In the genomic region with DNA sequence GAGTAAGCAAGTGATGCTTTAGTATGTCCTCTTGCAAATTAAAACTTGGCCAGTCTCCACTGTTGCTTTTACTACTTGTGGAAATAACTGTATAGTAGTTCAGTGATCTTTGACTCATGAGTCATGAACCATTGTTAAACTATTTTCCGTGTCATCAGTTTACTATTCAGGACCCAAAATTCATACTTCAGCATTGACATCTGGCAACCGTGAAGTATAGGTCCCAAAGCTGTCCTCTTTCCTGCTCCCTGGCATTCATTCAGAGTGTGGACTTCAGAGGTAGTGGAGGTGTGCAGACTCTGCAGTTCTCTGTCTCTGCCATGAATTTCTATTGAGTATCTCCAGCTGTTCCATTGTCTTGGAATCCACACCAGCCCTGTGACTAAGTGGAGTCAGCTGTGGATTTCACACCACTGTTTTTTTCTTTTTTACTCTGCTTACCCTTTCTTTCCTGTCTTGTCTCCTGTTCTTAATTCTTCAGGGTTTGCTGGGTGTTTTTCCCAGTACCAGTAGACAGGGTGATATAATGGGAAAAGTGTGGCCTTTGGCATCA, we compare ENCODE assay signal across 14 cellular contexts. TPM values are rescaled to one million over a fixed set of nuclear protein-coding genes. Genes with fewer than 3 reads are reported as not detected.
DNase-seq lines count a peak whose midpoint lies in the region; ATAC-seq and TF ChIP-seq lines count a peak whose summit lies in the region.
"Had no signal": no experiment of that assay in that cellular context is flagged by ENCODE, and none has a peak within 500 bp of the region (broad histone marks: within the 10 kb centered on the region; RNA-seq: fewer than 3 reads in every experiment).

No MANE protein-coding gene starts in this region.

- no peak overlapping the region for H3K4me2 ChIP-seq in fibroblast of lung (ENCODE audit: extremely low read depth, insufficient read depth, low read length)

- H3K4me1 ChIP-seq in RWPE2 (ENCODE audit: insufficient read depth, poor library complexity, severe bottlenecking) (no peaks in the 10 kb centered on the region), fibroblast of lung (ENCODE audit: control insufficient read depth, extremely low read depth, insufficient read depth, low read length) (no peaks in the 10 kb centered on the region), muscle layer of duodenum (ENCODE audit: control insufficient read depth in 1 of 2, insufficient read depth in 2 of 2, low read length in 2 of 2) (peaks cover 0 to 13% of the 10 kb centered on the region in 2 donors)

- H3K9me3 ChIP-seq in RWPE2 (ENCODE audit: severe bottlenecking) = no peaks in the 10 kb centered on the region
- no peaks in the 10 kb centered on the region for H3K9me3 ChIP-seq in fibroblast of lung (ENCODE audit: control insufficient read depth, insufficient read depth, low read depth, low read length)
- no peaks in the 10 kb centered on the region for H3K9me3 ChIP-seq in muscle layer of duodenum (ENCODE audit: control insufficient read depth in 1 of 2, low read length in 2 of 2)

- H3K4me3 ChIP-seq in RWPE2 (ENCODE audit: severe bottlenecking) = no peak overlapping the region
- H3K4me3 ChIP-seq in fibroblast of lung (replicated peaks in 1 of 4; ENCODE audit: control extremely low read depth in 1 of 4, insufficient read depth in 1 of 4, low read depth in 3 of 4, low read length in 4 of 4) = no peak overlapping the region
- no peak overlapping the region for H3K4me3 ChIP-seq in muscle layer of duodenum (ENCODE audit: low read depth in 1 of 2, low read length in 2 of 2)

- H3K36me3 ChIP-seq in RWPE2 (ENCODE audit: low read depth) = no peaks in the 10 kb centered on the region
- no peaks in the 10 kb centered on the region for H3K36me3 ChIP-seq in fibroblast of lung (ENCODE audit: control insufficient read depth, insufficient read depth, low read length)
- no peaks in the 10 kb centered on the region for H3K36me3 ChIP-seq in muscle layer of duodenum (ENCODE audit: control insufficient read depth in 1 of 2, insufficient read depth in 2 of 2, low read length in 2 of 2)

- H3K27ac ChIP-seq in RWPE2 (ENCODE audit: poor library complexity, severe bottlenecking) = no peak overlapping the region
- H3K27ac ChIP-seq in fibroblast of lung (ENCODE audit: insufficient read depth, low read length) = no peak overlapping the region
- H3K27ac ChIP-seq in muscle layer of duodenum (ENCODE audit: low read length) = peak overlapping the region; percentile 20

- H3K27me3 ChIP-seq in RWPE2 (ENCODE audit: insufficient read depth, poor library complexity, severe bottlenecking) (no peaks in the 10 kb centered on the region), fibroblast of lung (ENCODE audit: control insufficient read depth, insufficient read depth, low read length) (no peaks in the 10 kb centered on the region), muscle layer of duodenum (ENCODE audit: low read depth, low read length) (no peaks in the 10 kb centered on the region)

- peaks cover 2% of the 10 kb centered on the region for H4K20me1 ChIP-seq in fibroblast of lung (ENCODE audit: control insufficient read depth, extremely low read depth, insufficient read depth, low read length)

- ATAC-seq in RWPE2 (ENCODE audit: low read depth) (peak; percentile 58; the same call in 2 of the 3 replicates), omental fat pad (ENCODE audit: low FRiP score) (no peak), GM18907 (IDR thresholded peaks at IDR 0.05; ENCODE audit: unreplicated experiment) (no peak)

- H3K9ac ChIP-seq in fibroblast of lung (ENCODE audit: insufficient read depth, low read length) = no peak overlapping the region

- peaks cover 2% of the 10 kb centered on the region for H3K79me2 ChIP-seq in fibroblast of lung (ENCODE audit: control insufficient read depth, insufficient read depth, low read length)

- DNase-seq in GM04503 (ENCODE audit: low read depth) (peak; percentile 65), RWPE2 (ENCODE audit: low spot score) (no peak), fibroblast of lung (ENCODE audit: low read depth in 2 of 2) (peak; percentile 47 to 55), omental fat pad (ENCODE audit: low spot score) (no peak)
- no peak for DNase-seq in stimulated activated CD4-positive, alpha-beta T cell treated with anti-CD3 and anti-CD28 coated beads, Interleukin-15, amount 100 ng/mL, for 24 hours
- DNase-seq in stimulated activated CD4-positive, alpha-beta T cell treated with anti-CD3 and anti-CD28 coated beads, Interleukin-1b, Interleukin-23, amount 100 ng/mL, for 48 hours = no peak
- DNase-seq: activated CD4-positive, alpha-beta T cell treated with anti-CD3 and anti-CD28 coated beads for 1 hour; activated effector memory CD4-positive, alpha-beta T cell treated with Interleukin-2 at 50 U/mL for 16 hours; CD4-positive, alpha-beta memory T cell; Kasumi-1; naive B cell; SIG-M5 had no signal

- no peak overlapping the region for H2AFZ ChIP-seq in fibroblast of lung (ENCODE audit: low read length)

- TF ChIP-seq CTCF in RWPE2 (IDR thresholded peaks at IDR 0.05; ENCODE audit: poor library complexity, severe bottlenecking) (no peak), fibroblast of lung (conservative IDR thresholded peaks at IDR 0.05 in 1 of 2, IDR thresholded peaks at IDR 0.05 in 1 of 2; ENCODE audit: low read depth in 1 of 2, low read length in 2 of 2) (no peak), omental fat pad (IDR thresholded peaks at IDR 0.05) (no peak)

RNA-seq across cellular contexts. Expression of a gene that starts 7.5 kb away (rescaled TPM):
- total RNA-seq in fibroblast of lung (9.0 and 14.7 TPM in 2 replicates), omental fat pad (10 to 100 TPM in 2 of 4 donors, 1 to 10 TPM in 2; 8.0 to 18.1 (median 11.1) TPM)
- 9.8 and 10.5 TPM in 2 replicates for polyA plus RNA-seq in fibroblast of lung
- polyA plus RNA-seq in fibroblast of lung (2012) = 7.5 and 8.6 TPM in 2 replicates
- polyA minus RNA-seq in fibroblast of lung (ENCODE audit: low replicate concordance) = 2.3 and 3.1 TPM in 2 replicates

Comparison
In these comparisons a context has a peak if more than half of its experiments do, and no peak if none do; other contexts are left out.
1. DNase-seq: peak in GM04503 (single experiment) and fibroblast of lung (2 of 2); none in RWPE2 (single experiment), omental fat pad (single experiment), stimulated activated CD4-positive, alpha-beta T cell treated with anti-CD3 and anti-CD28 coated beads, Interleukin-15, amount 100 ng/mL, for 24 hours (single experiment) and stimulated activated CD4-positive, alpha-beta T cell treated with anti-CD3 and anti-CD28 coated beads, Interleukin-1b, Interleukin-23, amount 100 ng/mL, for 48 hours (single experiment).